ENCODE assay signal across 9 cellular contexts in the genomic region with DNA sequence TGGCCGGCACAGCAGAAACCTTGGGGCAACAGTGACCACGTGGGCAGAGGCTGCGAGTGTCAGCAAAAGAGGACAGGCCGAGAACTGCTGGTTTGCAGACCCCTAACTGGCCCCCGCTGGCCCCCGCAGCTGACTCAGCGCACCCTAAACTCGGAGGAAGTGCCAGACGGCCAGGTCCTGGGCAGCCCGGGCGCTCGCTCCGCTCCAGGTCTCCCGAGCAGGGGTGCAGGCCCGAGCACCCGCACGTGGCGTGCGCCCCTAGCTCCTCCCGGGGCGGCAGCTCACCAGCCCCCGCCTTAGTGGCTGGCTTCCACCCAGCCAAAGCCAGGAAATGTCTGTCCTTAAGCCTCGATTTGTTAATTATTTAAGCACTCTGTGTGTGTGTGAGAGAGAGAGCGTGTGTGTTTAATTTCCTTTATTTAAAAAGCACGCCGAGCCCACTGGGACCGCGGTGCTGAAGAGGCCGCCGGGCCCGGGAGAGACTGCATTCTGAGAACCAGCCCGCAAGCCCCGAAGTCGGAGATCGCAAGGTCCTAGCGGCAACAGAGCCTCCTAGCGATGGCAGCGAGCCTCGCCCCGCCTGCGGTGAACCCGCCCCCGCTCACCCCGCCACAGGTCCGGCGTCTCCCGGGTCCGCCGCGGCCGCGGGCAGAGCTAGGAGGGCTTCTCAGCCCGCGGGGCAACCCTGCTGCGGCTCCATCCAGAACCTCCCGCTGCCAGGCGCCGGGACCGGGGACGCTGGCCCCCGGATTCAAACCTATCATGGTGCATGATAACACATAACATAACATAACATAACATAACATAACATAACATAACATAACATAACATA. TPM values are rescaled to one million over a fixed set of nuclear protein-coding genes. Genes with fewer than 3 reads are reported as not detected.
DNase-seq lines count a peak whose midpoint lies in the region; ATAC-seq and TF ChIP-seq lines count a peak whose summit lies in the region.
"Had no signal": no experiment of that assay in that cellular context is flagged by ENCODE, and none has a peak within 500 bp of the region (broad histone marks: within the 10 kb centered on the region; RNA-seq: fewer than 3 reads in every experiment).

No MANE protein-coding gene starts in this region.

- peak; percentile 95 for ATAC-seq in GM19324 (IDR thresholded peaks at IDR 0.05; ENCODE audit: low FRiP score, unreplicated experiment)
- ATAC-seq in HG03457 (IDR thresholded peaks at IDR 0.05; ENCODE audit: unreplicated experiment): peak; percentile 94

- no peaks in the 10 kb centered on the region for H3K36me3 ChIP-seq in neutrophil
- no peaks in the 10 kb centered on the region for H3K36me3 ChIP-seq in subcutaneous abdominal adipose tissue (ENCODE audit: control insufficient read depth in 5 of 5, insufficient read depth in 5 of 5, low read length in 5 of 5)

- H3K27me3 ChIP-seq in neutrophil: no peaks in the 10 kb centered on the region
- peaks cover 0 to 5% (median 0%) of the 10 kb centered on the region in 5 donors for H3K27me3 ChIP-seq in subcutaneous abdominal adipose tissue (ENCODE audit: control insufficient read depth in 5 of 5, insufficient read depth in 4 of 5, low read length in 5 of 5)

- H3K4me3 ChIP-seq in neutrophil (ENCODE audit: low read depth in 1 of 2, low read length in 1 of 2) (peak overlapping the region; percentile 61 to 72), subcutaneous abdominal adipose tissue (ENCODE audit: low read depth in 1 of 5, low read length in 5 of 5) (peak overlapping the region in 4 of 5 donors; percentile 64 to 71 (median 67))

- TF ChIP-seq CTCF in neutrophil (IDR thresholded peaks at IDR 0.05): no peak

- peaks cover 63 to 67% of the 10 kb centered on the region in 2 experiments for H3K4me1 ChIP-seq in neutrophil (ENCODE audit: control insufficient read depth in 1 of 2, insufficient read depth in 1 of 2, low read depth in 1 of 2, low read length in 1 of 2)
- H3K4me1 ChIP-seq in subcutaneous abdominal adipose tissue (ENCODE audit: control insufficient read depth in 5 of 5, insufficient read depth in 5 of 5, low read length in 5 of 5): peaks cover 0 to 19% (median 15%) of the 10 kb centered on the region in 5 donors

- peak overlapping the region; percentile 76 for H3K27ac ChIP-seq in neutrophil
- H3K27ac ChIP-seq in subcutaneous abdominal adipose tissue (ENCODE audit: low read depth, low read length): no peak overlapping the region
- H3K27ac ChIP-seq: epithelial cell of prostate had no signal

- H3K9ac ChIP-seq in subcutaneous abdominal adipose tissue (ENCODE audit: low read length in 5 of 5): peak overlapping the region in 4 of 5 donors; percentile 50 to 70 (median 66)

- H3K9me3 ChIP-seq in neutrophil (no peaks in the 10 kb centered on the region), subcutaneous abdominal adipose tissue (ENCODE audit: control insufficient read depth in 5 of 5, low read length in 5 of 5) (no peaks in the 10 kb centered on the region)

- DNase-seq in CD1c-positive myeloid dendritic cell (ENCODE audit: extremely low spot score) (peak; percentile 64), RPMI7951 (ENCODE audit: low read depth) (peak; percentile 69), germinal center (ENCODE audit: low spot score) (peak; percentile 57)
- peak; percentile 20 to 55 (median 33) for DNase-seq in activated naive CD4-positive, alpha-beta T cell (lab: John Stamatoyannopoulos, UW)

RNA-seq across cellular contexts. Expression of a gene that starts 45.9 kb away (rescaled TPM):
- total RNA-seq in RPMI7951 (2014; rRNA removed; shearing (Covaris generic)): 15.6 and 16.9 TPM in 2 replicates
